Comparison of ENCODE assay signal across 17 cellular contexts in genomic region chr3:95717048-95717447, GRCh38.
DNase-seq lines count a peak whose midpoint lies in the region; ATAC-seq and TF ChIP-seq lines count a peak whose summit lies in the region.
"Had no signal": no experiment of that assay in that cellular context is flagged by ENCODE, and none has a peak within 500 bp of the region (broad histone marks: within the 10 kb centered on the region; RNA-seq: fewer than 3 reads in every experiment).

No MANE protein-coding gene starts in this region.

- ATAC-seq in GM23338 (no peak), omental fat pad (ENCODE audit: low FRiP score) (no peak), GM21423 (IDR thresholded peaks at IDR 0.05; ENCODE audit: unreplicated experiment) (no peak), HG03460 (IDR thresholded peaks at IDR 0.05; ENCODE audit: unreplicated experiment) (no peak)
- ATAC-seq in activated T-helper 17 cell treated with anti-CD3 and anti-CD28 coated beads, Interleukin-2, amount 50 U/mL, for 72 hours (replicated peaks), result peak; percentile 53
- ATAC-seq: A549 had no signal

- H3K4me1 Mint-ChIP-seq in GM23338, result peaks cover 22% of the 10 kb centered on the region; the same call in 2 of the 3 replicates
- H3K4me1 Mint-ChIP-seq in activated T-helper 17 cell treated with anti-CD3 and anti-CD28 coated beads, Interleukin-2, amount 50 U/mL, for 72 hours, result no peaks in the 10 kb centered on the region
- peaks cover 6% of the 10 kb centered on the region for H3K4me1 Mint-ChIP-seq in neural progenitor cell

- H3K79me2 ChIP-seq in GM23338 (replicated peaks; ENCODE audit: insufficient read depth), result no peaks in the 10 kb centered on the region
- no peaks in the 10 kb centered on the region for H3K79me2 ChIP-seq in neural progenitor cell (ENCODE audit: low read depth)

- DNase-seq in GM23338 (ENCODE audit: low spot score) (no peak), neural progenitor cell (ENCODE audit: low spot score) (no peak), omental fat pad (ENCODE audit: low spot score) (no peak)
- DNase-seq: 8988T; C1 segment of cervical spinal cord; Calu3; CD4-positive, alpha-beta memory T cell; COR-L47; DMS53; DMS79 treated with DMSO at 0.1 percent for 48 hours; GF-D8; H7; HCEC 1CT had no signal

- H3F3A ChIP-seq in GM23338 (replicated peaks; ENCODE audit: low read depth) (no peaks in the 10 kb centered on the region), neural progenitor cell (ENCODE audit: low read depth) (no peaks in the 10 kb centered on the region)

- H4K20me1 ChIP-seq in GM23338 (replicated peaks; ENCODE audit: insufficient read depth) (no peaks in the 10 kb centered on the region), neural progenitor cell (ENCODE audit: low read depth) (no peaks in the 10 kb centered on the region)

- no peaks in the 10 kb centered on the region for H3K36me3 Mint-ChIP-seq in GM23338 (ENCODE audit: low read depth)
- H3K36me3 Mint-ChIP-seq in activated T-helper 17 cell treated with anti-CD3 and anti-CD28 coated beads, Interleukin-2, amount 50 U/mL, for 72 hours (ENCODE audit: low read depth), result no peaks in the 10 kb centered on the region
- no peaks in the 10 kb centered on the region for H3K36me3 Mint-ChIP-seq in neural progenitor cell
- H3K36me3 Mint-ChIP-seq: CD4-positive, alpha-beta memory T cell had no signal

- H3K4me2 ChIP-seq in GM23338 (peak overlapping the region; percentile 10; the same call in 1 of the 2 replicates), neural progenitor cell (no peak overlapping the region)
- H3K4me2 ChIP-seq: A549 had no signal

- no peaks in the 10 kb centered on the region for H3K9me3 ChIP-seq in neural progenitor cell (ENCODE audit: low read depth)
- H3K9me3 ChIP-seq: A549 had no signal

- H3K4me3 Mint-ChIP-seq in GM23338 (no peak overlapping the region), neural progenitor cell (no peak overlapping the region)
- no peak overlapping the region for H3K4me3 Mint-ChIP-seq in activated T-helper 17 cell treated with anti-CD3 and anti-CD28 coated beads, Interleukin-2, amount 50 U/mL, for 72 hours
- H3K4me3 Mint-ChIP-seq: CD4-positive, alpha-beta memory T cell had no signal

- no peak overlapping the region for H3K9ac ChIP-seq in neural progenitor cell

- TF ChIP-seq CTCF in GM23338 (conservative IDR thresholded peaks at IDR 0.05; ENCODE audit: low read depth in 2 of 2) (no peak), neural progenitor cell (IDR thresholded peaks at IDR 0.05) (no peak), omental fat pad (IDR thresholded peaks at IDR 0.05) (no peak)

- H3K4me1 ChIP-seq in GM23338 (ENCODE audit: insufficient read depth) (peaks cover 31% of the 10 kb centered on the region), neural progenitor cell (no peaks in the 10 kb centered on the region)
- H3K4me1 ChIP-seq: A549 had no signal

- no peaks in the 10 kb centered on the region for H3K9me2 ChIP-seq in GM23338 (ENCODE audit: insufficient read depth)

- H3K4me3 ChIP-seq in GM23338 (no peak overlapping the region), neural progenitor cell (no peak overlapping the region)
- H3K4me3 ChIP-seq: A549 had no signal

- H3K36me3 ChIP-seq in GM23338 (ENCODE audit: insufficient read depth) (no peaks in the 10 kb centered on the region), neural progenitor cell (no peaks in the 10 kb centered on the region)

- no peak overlapping the region for H2AFZ ChIP-seq in GM23338
- H2AFZ ChIP-seq in neural progenitor cell (replicated peaks), result peak overlapping the region; percentile 3

- no peaks in the 10 kb centered on the region for H3K27me3 ChIP-seq in GM23338 (ENCODE audit: insufficient read depth)
- H3K27me3 ChIP-seq in neural progenitor cell, result no peaks in the 10 kb centered on the region

- H3K27ac ChIP-seq in GM23338 (ENCODE audit: low read depth) (no peak overlapping the region), neural progenitor cell (no peak overlapping the region)
- H3K27ac ChIP-seq: A549 had no signal

- no peaks in the 10 kb centered on the region for H3K27me3 Mint-ChIP-seq in GM23338 (ENCODE audit: insufficient read depth, low read depth, poor library complexity)
- H3K27me3 Mint-ChIP-seq in activated T-helper 17 cell treated with anti-CD3 and anti-CD28 coated beads, Interleukin-2, amount 50 U/mL, for 72 hours, result no peaks in the 10 kb centered on the region
- H3K27me3 Mint-ChIP-seq in neural progenitor cell (ENCODE audit: insufficient read depth, low read depth), result no peaks in the 10 kb centered on the region
- H3K27me3 Mint-ChIP-seq: CD4-positive, alpha-beta memory T cell had no signal

- H3K9me3 Mint-ChIP-seq in GM23338 (no peaks in the 10 kb centered on the region), neural progenitor cell (no peaks in the 10 kb centered on the region)
- no peaks in the 10 kb centered on the region for H3K9me3 Mint-ChIP-seq in activated T-helper 17 cell treated with anti-CD3 and anti-CD28 coated beads, Interleukin-2, amount 50 U/mL, for 72 hours

- H3K27ac Mint-ChIP-seq in GM23338, result peak overlapping the region; percentile 67; the same call in 1 of the 2 replicates
- H3K27ac Mint-ChIP-seq in activated T-helper 17 cell treated with anti-CD3 and anti-CD28 coated beads, Interleukin-2, amount 50 U/mL, for 72 hours, result no peak overlapping the region
- H3K27ac Mint-ChIP-seq in neural progenitor cell, result no peak overlapping the region
- H3K27ac Mint-ChIP-seq: CD4-positive, alpha-beta memory T cell had no signal

TF ChIP-seq in GM23338, 12 proteins besides CTCF, POLR2A, EP300 and RAD21 (continues in another document):
- TF ChIP-seq CREB1 (CRISPR knock-in tag; IDR thresholded peaks at IDR 0.05; ENCODE audit: low read depth) (no peak), EZH2 (IDR thresholded peaks at IDR 0.05; ENCODE audit: low read depth, unreplicated experiment) (no peak), ZNF114 (CRISPR knock-in tag; IDR thresholded peaks at IDR 0.05) (no peak), ZNF462 (CRISPR knock-in tag; IDR thresholded peaks at IDR 0.05) (no peak)
